Comparison of ENCODE assay signal across 22 cellular contexts in genomic region chr14:76717508-76717907, GRCh38. TPM values are rescaled to one million over a fixed set of nuclear protein-coding genes. Genes with fewer than 3 reads are reported as not detected.
DNase-seq lines count a peak whose midpoint lies in the region; ATAC-seq, FAIRE-seq and TF ChIP-seq lines count a peak whose summit lies in the region.
"Had no signal": no experiment of that assay in that cellular context is flagged by ENCODE, and none has a peak within 500 bp of the region (broad histone marks: within the 10 kb centered on the region; RNA-seq: fewer than 3 reads in every experiment).

No MANE protein-coding gene starts in this region.

- no peak for FAIRE-seq in K562 (lab: Jason Lieb, UNC)
- FAIRE-seq: G401.6, GM12878, GM18507 had no signal

- in situ Hi-C loops in K562 (cut with MboI) = loop anchor here (10.0 to 25.0 kb wide), 2 partner anchors 147 to 345 kb away; no protein-coding TSS in a partner anchor

- H3K9me3 ChIP-seq in BLaER1 (no peaks in the 10 kb centered on the region), K562 (replicated peaks; ENCODE audit: control insufficient read depth, insufficient read depth, low read depth, low read length) (no peaks in the 10 kb centered on the region)
- H3K9me3 ChIP-seq in BLaER1 treated with 17β-estradiol and CSF1 and Interleukin-3, amounts not matched to agents 10 nM and 100 nM (replicated peaks in 1 of 11) = peaks cover 0 to 5% (median 0%) of the 10 kb centered on the region in 11 experiments; a peak in 1 of 22 replicates
- H3K9me3 ChIP-seq: MG63 had no signal

- TF ChIP-seq POLR2A in K562 (conservative IDR thresholded peaks at IDR 0.05) = no peak

- H3K9ac ChIP-seq in BLaER1 (no peak overlapping the region), K562 (ENCODE audit: insufficient read depth in 1 of 2, low read depth in 2 of 2, low read length in 2 of 2) (no peak overlapping the region)
- H3K9ac ChIP-seq in BLaER1 treated with 17β-estradiol and CSF1 and Interleukin-3, amounts not matched to agents 10 nM and 100 nM = no peak overlapping the region
- H3K9ac ChIP-seq: GM23248, KMS-11 had no signal

- no peak for TF ChIP-seq RAD21 in K562 (CRISPR knock-in tag; conservative IDR thresholded peaks at IDR 0.05 in 1 of 2, IDR thresholded peaks at IDR 0.05 in 1 of 2)

- intact Hi-C loops in K562 (cut with micrococcal nuclease) = no loop called here

- H3K27ac ChIP-seq in BLaER1 (no peak overlapping the region), K562 (ENCODE audit: extremely low read depth, low read depth, low read length) (no peak overlapping the region)
- no peak overlapping the region for H3K27ac ChIP-seq in BLaER1 treated with 17β-estradiol and CSF1 and Interleukin-3, amounts not matched to agents 10 nM and 100 nM
- H3K27ac ChIP-seq: GM23248, KMS-11, SK-N-MC had no signal

- no peak overlapping the region for H2AFZ ChIP-seq in K562 (ENCODE audit: low read depth, low read length)
- H2AFZ ChIP-seq: GM23248 had no signal

- H3K4me2 ChIP-seq in BLaER1 = peak overlapping the region; percentile 83
- H3K4me2 ChIP-seq in BLaER1 treated with 17β-estradiol and CSF1 and Interleukin-3, amounts not matched to agents 10 nM and 100 nM = peak overlapping the region in 8 of 11 experiments; percentile 54 to 89 (median 74); a peak in 16 of 22 replicates
- H3K4me2 ChIP-seq in K562 (ENCODE audit: insufficient read depth, low read length) = no peak overlapping the region
- H3K4me2 ChIP-seq: KMS-11 had no signal

- no peaks in the 10 kb centered on the region for H3K79me2 ChIP-seq in K562 (ENCODE audit: control insufficient read depth, insufficient read depth, low read length)

- H3K36me3 ChIP-seq in BLaER1 (no peaks in the 10 kb centered on the region), K562 (ENCODE audit: control insufficient read depth, insufficient read depth, low read length) (no peaks in the 10 kb centered on the region)
- no peaks in the 10 kb centered on the region for H3K36me3 ChIP-seq in BLaER1 treated with 17β-estradiol and CSF1 and Interleukin-3, amounts not matched to agents 10 nM and 100 nM
- H3K36me3 ChIP-seq: MG63 had no signal

- no peaks in the 10 kb centered on the region for H3K9me1 ChIP-seq in K562 (ENCODE audit: control insufficient read depth, insufficient read depth, low read length)

- BruUV-seq in K562 (replicated peaks; lab: Mats Ljungman, UMichigan) = no TSS peak

- no peak for TF ChIP-seq EP300 in K562 (IDR thresholded peaks at IDR 0.05; ENCODE audit: low read length)

- WGBS in K562 (ENCODE audit: insufficient coverage, low coverage, missing lambda C conversion rate) = 32% methylated on average over 7 of the region's 7 CpGs

- CTCF ChIA-PET in K562 (lab: Yijun Ruan, JAX; ENCODE audit: low intra/inter-chr PET ratio) = no interaction called here

- H3K4me1 ChIP-seq in BLaER1 (peaks cover 55% of the 10 kb centered on the region), K562 (replicated peaks in 1 of 2; ENCODE audit: control insufficient read depth in 2 of 2, insufficient read depth in 2 of 2, low read length in 2 of 2) (peaks cover 0 to 5% of the 10 kb centered on the region in 2 experiments; a peak in 3 of 5 replicates)
- peaks cover 50 to 67% (median 54%) of the 10 kb centered on the region in 10 experiments for H3K4me1 ChIP-seq in BLaER1 treated with 17β-estradiol and CSF1 and Interleukin-3, amounts not matched to agents 10 nM and 100 nM

- TF ChIP-seq CTCF in K562 (IDR thresholded peaks at IDR 0.05 in 2 of 3, conservative IDR thresholded peaks at IDR 0.05 in 1 of 3; ENCODE audit: insufficient read depth in 2 of 3, low read depth in 1 of 3, low read length in 3 of 3) = no peak

- H3K27me3 ChIP-seq in BLaER1 = no peaks in the 10 kb centered on the region
- peaks cover 0 to 4% (median 0%) of the 10 kb centered on the region in 11 experiments; a peak in 2 of 22 replicates for H3K27me3 ChIP-seq in BLaER1 treated with 17β-estradiol and CSF1 and Interleukin-3, amounts not matched to agents 10 nM and 100 nM
- peaks cover 2 to 6% of the 10 kb centered on the region in 2 experiments; a peak in 2 of 5 replicates for H3K27me3 ChIP-seq in K562 (ENCODE audit: control insufficient read depth in 2 of 2, insufficient read depth in 2 of 2, low read length in 2 of 2)
- H3K27me3 ChIP-seq: MG63 had no signal

- POLR2A ChIA-PET in K562 (lab: Yijun Ruan, JAX) = interaction anchor here (0.6 kb wide), 1 partner anchor 184 kb away, joined by 3 read pairs; no protein-coding TSS in a partner anchor

- DNase-seq in K562 (ENCODE audit: extremely low read depth in 1 of 4, low spot score in 3 of 4) (no peak), left lobe of liver (ENCODE audit: low spot score) (peak; percentile 11), NCI-H1436 (lab: John Stamatoyannopoulos, UW) (no peak)
- DNase-seq: CD4-positive, alpha-beta T cell; DND-41; GM23248; MG63; NCI-H1105; NCI-H187 treated with DMSO at 0.1 percent for 48 hours; NCI-H510A treated with DMSO at 0.1 percent for 48 hours; Right ventricle myocardium superior had no signal

- ATAC-seq in K562 (no peak), left lobe of liver (no peak), GM18858 (IDR thresholded peaks at IDR 0.05; ENCODE audit: unreplicated experiment) (no peak), HG03139 (IDR thresholded peaks at IDR 0.05; ENCODE audit: unreplicated experiment) (no peak)
- ATAC-seq: GM12878, HCT116, Panc1 had no signal

- H3K4me3 ChIP-seq in BLaER1 (no peak overlapping the region), K562 (no peak overlapping the region)
- no peak overlapping the region for H3K4me3 ChIP-seq in BLaER1 treated with 17β-estradiol and CSF1 and Interleukin-3, amounts not matched to agents 10 nM and 100 nM
- H3K4me3 ChIP-seq: GM12878, GM23248, MG63, SK-N-MC had no signal

- H4K20me1 ChIP-seq in BLaER1 (no peaks in the 10 kb centered on the region), K562 (replicated peaks; ENCODE audit: control insufficient read depth, insufficient read depth, low read length) (no peaks in the 10 kb centered on the region)
- no peaks in the 10 kb centered on the region for H4K20me1 ChIP-seq in BLaER1 treated with 17β-estradiol and CSF1 and Interleukin-3, amounts not matched to agents 10 nM and 100 nM

RNA-seq across cellular contexts. Expression of gene VASH1, which starts 43.8 kb away (rescaled TPM):
- 0.30 and 0.46 TPM in 2 replicates for total RNA-seq in K562 (2011; cell fraction: chromatin; rRNA removed; ENCODE audit: low replicate concordance)
- 0.67 TPM in 1 of 2 replicates, not detected in the other for total RNA-seq in K562 (2011; cell fraction: nucleolus; rRNA removed)
- 0.07 and 0.15 TPM in 2 replicates for total RNA-seq in K562 (2011; cell fraction: nucleoplasm; rRNA removed)
- total RNA-seq in K562 (2014; rRNA removed) = 0.05 and 0.16 TPM in 2 replicates
- total RNA-seq in K562 (2014; rRNA removed; fragmentation: Illumina TruSeq; extraction: Trizol) = 0.11 and 0.22 TPM in 2 replicates
- 0.11 and 0.25 TPM in 2 replicates for total RNA-seq in K562 (2015; rRNA removed; fragmentation: Illumina TruSeq; extraction: Trizol)
- total RNA-seq in K562 (2021) = 0.16 and 0.27 TPM in 2 replicates
- polyA plus RNA-seq in K562 (2011; rRNA removed) = 0.15 and 0.43 TPM in 2 replicates
- polyA plus RNA-seq in K562 (2011; cell fraction: cytosol; rRNA removed) = 0.18 and 0.55 TPM in 2 replicates
- 0.74 and 1.3 TPM in 2 replicates for polyA plus RNA-seq in K562 (2011; cell fraction: nucleus; rRNA removed)
- 0.46 and 0.48 TPM in 2 replicates for polyA plus RNA-seq in K562 (2012)
- 0.03 and 0.11 TPM in 2 replicates for polyA plus RNA-seq in K562 (2014; fragmentation: Illumina TruSeq; extraction: Trizol)
- polyA plus RNA-seq in K562 (2014; fragmentation: Nextera tagmentation; extraction: Ambion mirVana) = under 1 TPM in 1 of 2 experiments, not detected in 1; 0.01 TPM
- 0.16 and 0.49 TPM in 2 replicates for polyA plus RNA-seq in K562 (2014; rRNA removed)
- polyA minus RNA-seq in K562 (2011; rRNA and poly(A)+ RNA removed) = 0.24 and 0.46 TPM in 2 replicates
- 0.73 and 0.76 TPM in 2 replicates for polyA minus RNA-seq in K562 (2011; cell fraction: cytosol; rRNA and poly(A)+ RNA removed)
- 0.33 and 0.40 TPM in 2 replicates for polyA minus RNA-seq in K562 (2011; cell fraction: nucleus; rRNA and poly(A)+ RNA removed)
- 3.0 TPM for total RNA-seq in left lobe of liver
